Comparison of ENCODE assay signal across 17 cellular contexts in genomic region chr16:47035436-47035835, GRCh38.
DNase-seq lines count a peak whose midpoint lies in the region; ATAC-seq and TF ChIP-seq lines count a peak whose summit lies in the region.
"Had no signal": no experiment of that assay in that cellular context is flagged by ENCODE, and none has a peak within 500 bp of the region (broad histone marks: within the 10 kb centered on the region; RNA-seq: fewer than 3 reads in every experiment).

No MANE protein-coding gene starts in this region.

- no peak for ATAC-seq in CD4-positive, CD25-positive, alpha-beta regulatory T cell (ENCODE audit: low read depth in 2 of 2)
- ATAC-seq: CD8-positive, alpha-beta T cell; GM12878 had no signal

- peak overlapping the region; percentile 25; the same call in 1 of the 2 replicates for H2AFZ ChIP-seq in OCI-LY7 (ENCODE audit: low read length)
- H2AFZ ChIP-seq: GM23248 had no signal

- TF ChIP-seq POLR2A in spleen (IDR thresholded peaks at IDR 0.05), result no peak

- DNase-seq in CD4-positive, CD25-positive, alpha-beta regulatory T cell, result no peak
- DNase-seq in OCI-LY7 (ENCODE audit: low spot score) (no peak), spleen (peak; percentile 51), OCI-M2 (lab: John Stamatoyannopoulos, UW; ENCODE audit: unreplicated experiment) (no peak), immature natural killer cell (no peak), DMS53 (lab: John Stamatoyannopoulos, UW) (no peak)
- DNase-seq: ACHN; BE2C; Calu3; CD8-positive, alpha-beta T cell; DND-41; EL; GM23248; HCEC 1CT had no signal

- POLR2A ChIA-PET in OCI-LY7 (lab: Charles Lee), result interaction anchor here (0.6 kb wide), 2 partner anchors 32 to 419 kb away, joined by 3 read pairs; no protein-coding TSS in a partner anchor

- 84 to 93% (median 89%) methylated on average over 8 of the region's 8 CpGs for WGBS in spleen, 5 donors

- intact Hi-C loops in OCI-LY7 (cut with micrococcal nuclease; ENCODE audit: unreplicated experiment), result loop anchor here (5.0 to 10.0 kb wide), 2 partner anchors 63 to 1129 kb away; partner anchors contain the start of gene DNAJA2
- intact Hi-C loops in spleen (cut with DNase I; ENCODE audit: low total_unique reads), result loop anchor here (5.0 kb wide), 2 partner anchors 107 to 1122 kb away; partner anchors contain the start of genes ABCC12 and NETO2

- no peaks in the 10 kb centered on the region for H3K9me3 ChIP-seq in BLaER1
- no peaks in the 10 kb centered on the region for H3K9me3 ChIP-seq in CD4-positive, CD25-positive, alpha-beta regulatory T cell (ENCODE audit: control insufficient read depth in 2 of 2, low read length in 2 of 2)
- H3K9me3 ChIP-seq in OCI-LY7 (ENCODE audit: low read length), result no peaks in the 10 kb centered on the region
- no peaks in the 10 kb centered on the region for H3K9me3 ChIP-seq in spleen
- H3K9me3 ChIP-seq: BE2C had no signal

- H3K27ac ChIP-seq in BLaER1 (no peak overlapping the region), OCI-LY7 (ENCODE audit: low read depth, low read length, poor library complexity, severe bottlenecking) (no peak overlapping the region), spleen (no peak overlapping the region)
- no peak overlapping the region for H3K27ac ChIP-seq in CD4-positive, CD25-positive, alpha-beta regulatory T cell (ENCODE audit: insufficient read depth, low read length, poor library complexity, severe bottlenecking)
- H3K27ac ChIP-seq: C4-2B, GM23248 had no signal

- H3K36me3 Mint-ChIP-seq in CD4-positive, CD25-positive, alpha-beta regulatory T cell, result no peaks in the 10 kb centered on the region
- H3K36me3 Mint-ChIP-seq in immature natural killer cell, result no peaks in the 10 kb centered on the region
- H3K36me3 Mint-ChIP-seq: CD8-positive, alpha-beta T cell had no signal

- H3K27ac Mint-ChIP-seq in CD4-positive, CD25-positive, alpha-beta regulatory T cell, result no peak overlapping the region
- no peak overlapping the region for H3K27ac Mint-ChIP-seq in immature natural killer cell
- H3K27ac Mint-ChIP-seq: CD8-positive, alpha-beta T cell had no signal

- no peaks in the 10 kb centered on the region for H3K27me3 Mint-ChIP-seq in CD4-positive, CD25-positive, alpha-beta regulatory T cell
- H3K27me3 Mint-ChIP-seq in immature natural killer cell (ENCODE audit: low read depth in 3 of 3), result peaks cover 12 to 20% (median 20%) of the 10 kb centered on the region in 3 donors

- no peak overlapping the region for H3K4me3 ChIP-seq in BLaER1
- no peak overlapping the region for H3K4me3 ChIP-seq in CD4-positive, CD25-positive, alpha-beta regulatory T cell (ENCODE audit: low read depth, low read length)
- no peak overlapping the region for H3K4me3 ChIP-seq in OCI-LY7 (ENCODE audit: low read depth, low read length, poor library complexity, severe bottlenecking)
- no peak overlapping the region for H3K4me3 ChIP-seq in spleen
- H3K4me3 ChIP-seq: GM12878, GM23248 had no signal

- H3K4me2 ChIP-seq in BLaER1 (peak overlapping the region; percentile 13; the same call in 1 of the 2 replicates), OCI-LY7 (ENCODE audit: low read length) (peak overlapping the region; percentile 18; the same call in 1 of the 2 replicates)

- peaks cover 0 to 2% (median 0%) of the 10 kb centered on the region in 7 donors for H3K9me3 Mint-ChIP-seq in CD4-positive, CD25-positive, alpha-beta regulatory T cell
- H3K9me3 Mint-ChIP-seq in immature natural killer cell, result no peaks in the 10 kb centered on the region
- H3K9me3 Mint-ChIP-seq: CD8-positive, alpha-beta T cell had no signal

- no peaks in the 10 kb centered on the region for H3K9me2 ChIP-seq in OCI-LY7 (ENCODE audit: insufficient read depth, low read length)

- no peak overlapping the region for H3K9ac ChIP-seq in BLaER1
- H3K9ac ChIP-seq: GM23248 had no signal

- no peaks in the 10 kb centered on the region for H3K36me3 ChIP-seq in BLaER1
- H3K36me3 ChIP-seq in CD4-positive, CD25-positive, alpha-beta regulatory T cell (ENCODE audit: control insufficient read depth, insufficient read depth, low read length), result no peaks in the 10 kb centered on the region
- no peaks in the 10 kb centered on the region for H3K36me3 ChIP-seq in OCI-LY7 (ENCODE audit: insufficient read depth, low read length)
- no peaks in the 10 kb centered on the region for H3K36me3 ChIP-seq in spleen
- H3K36me3 ChIP-seq: BE2C had no signal

- H4K20me1 ChIP-seq in BLaER1 (no peaks in the 10 kb centered on the region), OCI-LY7 (ENCODE audit: insufficient read depth, low read length) (no peaks in the 10 kb centered on the region)

- no peaks in the 10 kb centered on the region for H3K79me2 ChIP-seq in OCI-LY7 (ENCODE audit: insufficient read depth, low read depth, low read length)

- TF ChIP-seq CTCF in OCI-LY7 (conservative IDR thresholded peaks at IDR 0.05; ENCODE audit: low read length) (no peak), spleen (IDR thresholded peaks at IDR 0.05 in 8 of 11, conservative IDR thresholded peaks at IDR 0.05 in 3 of 11) (no peak)

- H3K27me3 ChIP-seq in BLaER1 (0 out of 2 replicates have a peak, but pooled peaks cover 4% of the 10 kb centered on the region), spleen (replicated peaks in 1 of 7) (peaks cover 0 to 12% (median 0%) of the 10 kb centered on the region in 7 donors)
- no peaks in the 10 kb centered on the region for H3K27me3 ChIP-seq in CD4-positive, CD25-positive, alpha-beta regulatory T cell (ENCODE audit: control insufficient read depth, insufficient read depth, low read length)
- H3K27me3 ChIP-seq: BE2C had no signal

- CTCF ChIA-PET in OCI-LY7 (lab: Charles Lee; ENCODE audit: unreplicated experiment), result no interaction called here

- BruUV-seq in OCI-LY7 (replicated peaks; lab: Mats Ljungman, UMichigan), result no TSS peak

- H3K4me1 Mint-ChIP-seq in CD4-positive, CD25-positive, alpha-beta regulatory T cell, result peaks cover 0 to 6% (median 0%) of the 10 kb centered on the region in 4 donors
- peaks cover 0 to 5% of the 10 kb centered on the region in 2 donors for H3K4me1 Mint-ChIP-seq in immature natural killer cell

- H3K4me1 ChIP-seq in BLaER1 (peaks cover 37% of the 10 kb centered on the region), OCI-LY7 (ENCODE audit: insufficient read depth, low read length, poor library complexity, severe bottlenecking) (peaks cover 25% of the 10 kb centered on the region), spleen (peaks cover 0 to 34% (median 11%) of the 10 kb centered on the region in 6 donors)
- peaks cover 5% of the 10 kb centered on the region for H3K4me1 ChIP-seq in CD4-positive, CD25-positive, alpha-beta regulatory T cell (ENCODE audit: control insufficient read depth, insufficient read depth, low read length, poor library complexity, severe bottlenecking)
- H3K4me1 ChIP-seq: BE2C had no signal

- H3K4me3 Mint-ChIP-seq in CD4-positive, CD25-positive, alpha-beta regulatory T cell, result peak overlapping the region in 3 of 4 donors; percentile 15 to 85 (median 47)
- no peak overlapping the region for H3K4me3 Mint-ChIP-seq in immature natural killer cell
- H3K4me3 Mint-ChIP-seq: CD8-positive, alpha-beta T cell had no signal

Comparison
In these comparisons a context has a peak if more than half of its experiments do, and no peak if none do; other contexts are left out.
1. H3K4me3 Mint-ChIP-seq: peak in CD4-positive, CD25-positive, alpha-beta regulatory T cell (3 of 4); none in immature natural killer cell (0 of 5).